Comparison of ENCODE assay signal across 8 cellular contexts in the genomic region with DNA sequence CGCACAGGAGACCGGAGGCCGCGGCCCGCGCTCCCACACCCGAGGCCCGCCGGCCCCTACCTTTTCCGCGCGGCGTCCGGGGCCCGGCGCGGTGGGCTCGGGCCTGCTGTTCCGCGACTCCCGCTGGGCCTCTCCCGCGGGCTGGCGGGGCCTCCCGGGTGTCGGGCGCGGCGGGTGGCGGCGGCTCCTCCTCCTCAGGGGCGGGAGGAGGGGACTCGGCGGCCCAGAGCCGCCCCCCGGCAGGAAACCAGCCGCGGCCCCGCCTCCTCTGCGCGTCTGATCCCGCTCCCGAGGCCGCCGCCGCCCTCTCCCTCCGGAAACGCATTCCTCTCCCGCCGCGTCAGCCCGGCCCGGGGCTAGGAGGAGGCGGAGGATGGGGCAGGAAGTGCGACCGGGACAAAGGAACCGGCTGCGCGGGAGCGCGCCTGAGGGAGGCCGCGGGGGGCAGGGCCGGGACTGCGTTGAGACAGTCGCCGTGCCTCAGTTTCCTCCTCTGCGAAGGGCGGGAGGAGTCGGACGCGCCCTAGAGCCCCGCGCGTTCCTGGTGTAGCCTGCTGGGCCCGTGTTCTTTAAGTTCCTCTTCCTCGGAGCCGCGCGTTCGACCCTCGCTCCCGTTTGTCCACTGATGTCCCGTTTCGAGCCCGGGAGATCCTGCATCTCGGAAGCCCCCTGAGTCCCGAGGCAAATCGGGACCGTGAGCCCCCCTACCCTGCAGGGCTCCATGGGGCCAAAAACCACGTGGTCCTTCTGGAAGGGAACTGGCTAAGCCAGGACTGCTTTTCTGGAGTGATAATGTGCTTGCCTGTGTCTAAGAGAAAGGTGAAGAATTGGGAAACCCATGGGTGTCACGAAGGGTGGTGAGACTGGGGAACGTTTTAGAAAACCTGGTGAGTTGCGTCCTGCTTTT. TPM values are rescaled to one million over a fixed set of nuclear protein-coding genes. Genes with fewer than 3 reads are reported as not detected.
DNase-seq lines count a peak whose midpoint lies in the region; ATAC-seq and TF ChIP-seq lines count a peak whose summit lies in the region.

Gene ITGB1 (minus strand): TSS at position 146 of the 907 bp plus-strand sequence. CDS start 22,672 bp downstream, outside the sequence.

- H3K4me3 Mint-ChIP-seq in activated naive CD8-positive, alpha-beta T cell treated with anti-CD3 and anti-CD28 coated beads for 36 hours: peak within 1 kb of the TSS; percentile 81
- H3K4me3 Mint-ChIP-seq in glutamatergic neuron (ENCODE audit: unreplicated experiment): peak within 1 kb of the TSS; percentile 97

- no peaks in the 10 kb centered on the region for H3K9me3 Mint-ChIP-seq in activated naive CD8-positive, alpha-beta T cell treated with anti-CD3 and anti-CD28 coated beads for 36 hours
- peaks cover 12% of the 10 kb centered on the region for H3K9me3 Mint-ChIP-seq in glutamatergic neuron (ENCODE audit: unreplicated experiment)

- no peaks in the 10 kb centered on the region for H3K36me3 Mint-ChIP-seq in activated naive CD8-positive, alpha-beta T cell treated with anti-CD3 and anti-CD28 coated beads for 36 hours
- no peaks in the 10 kb centered on the region for H3K36me3 Mint-ChIP-seq in glutamatergic neuron (ENCODE audit: unreplicated experiment)

- peak within 1 kb of the TSS; percentile 82 for H3K27ac Mint-ChIP-seq in activated naive CD8-positive, alpha-beta T cell treated with anti-CD3 and anti-CD28 coated beads for 36 hours
- H3K27ac Mint-ChIP-seq in glutamatergic neuron (ENCODE audit: unreplicated experiment): peak within 1 kb of the TSS; percentile 99

- TF ChIP-seq CTCF in glutamatergic neuron (IDR thresholded peaks at IDR 0.05; ENCODE audit: partially characterized antibody, unreplicated experiment) (no peak), osteoblast (IDR thresholded peaks at IDR 0.05; ENCODE audit: extremely low read depth, low read depth, low read length) (no peak), testis (IDR thresholded peaks at IDR 0.05) (no peak)

- DNase-seq in GM04504 (ENCODE audit: low read depth) (peak; percentile 95), NCI-H1092 treated with DMSO at 0.1 percent for 48 hours (lab: John Stamatoyannopoulos, UW) (peak; percentile 88), glutamatergic neuron (peak; percentile 98), osteoblast (ENCODE audit: insufficient read length, low spot score, missing footprints) (peak; percentile 97), testis (peak; percentile 95)
- DNase-seq in activated naive CD8-positive, alpha-beta T cell treated with anti-CD3 and anti-CD28 coated beads for 36 hours: peak; percentile 89

- whole genome bisulfite sequencing in testis, 2 donors: 0 to 1% methylated on average over 11 to 50 of the region's 94 CpGs

- H3K27me3 Mint-ChIP-seq in activated naive CD8-positive, alpha-beta T cell treated with anti-CD3 and anti-CD28 coated beads for 36 hours: no peaks in the 10 kb centered on the region
- H3K27me3 Mint-ChIP-seq in glutamatergic neuron (ENCODE audit: unreplicated experiment): peaks cover 8% of the 10 kb centered on the region

- peak; percentile 56 for TF ChIP-seq POLR2A in testis (IDR thresholded peaks at IDR 0.05)

- H3K27me3 ChIP-seq in osteoblast (ENCODE audit: insufficient read depth, low read length): no peaks in the 10 kb centered on the region
- no peaks in the 10 kb centered on the region for H3K27me3 ChIP-seq in testis

- H3K27ac ChIP-seq in osteoblast (ENCODE audit: low read depth, low read length) (peak within 1 kb of the TSS; percentile 98), testis (peak within 1 kb of the TSS; percentile 94 to 95)

- H3K4me3 ChIP-seq in osteoblast (ENCODE audit: insufficient read depth, low read length) (peak within 1 kb of the TSS; percentile 95), testis (peak within 1 kb of the TSS; percentile 93 to 96)

- ATAC-seq in HG02571 (IDR thresholded peaks at IDR 0.05; ENCODE audit: unreplicated experiment): peak; percentile 84
- peak; percentile 87 for ATAC-seq in SK-N-SH treated with all-trans-retinoic acid at 6 μM for 48 hours

- H3K36me3 ChIP-seq in osteoblast (ENCODE audit: insufficient read depth, low read length) (peaks cover 8% of the 10 kb centered on the region), testis (ENCODE audit: low read depth, missing control alignments) (no peaks in the 10 kb centered on the region)

- H3K4me1 ChIP-seq in osteoblast (ENCODE audit: insufficient read depth, low read length): peaks cover 61% of the 10 kb centered on the region
- H3K4me1 ChIP-seq in testis: peaks cover 20% of the 10 kb centered on the region

- H2AFZ ChIP-seq in osteoblast (ENCODE audit: low read length): peak within 1 kb of the TSS; percentile 61

- H3K4me2 ChIP-seq in osteoblast (ENCODE audit: insufficient read depth, low read length): peak within 1 kb of the TSS; percentile 93

- H3K9me3 ChIP-seq in osteoblast (ENCODE audit: low read depth, low read length) (no peaks in the 10 kb centered on the region), testis (no peaks in the 10 kb centered on the region)

- peaks cover 74% of the 10 kb centered on the region for H3K79me2 ChIP-seq in osteoblast (ENCODE audit: insufficient read depth, low read length)

- peaks cover 39% of the 10 kb centered on the region for H4K20me1 ChIP-seq in osteoblast (ENCODE audit: insufficient read depth, low read length)

- H3K4me1 Mint-ChIP-seq in activated naive CD8-positive, alpha-beta T cell treated with anti-CD3 and anti-CD28 coated beads for 36 hours: peaks cover 50% of the 10 kb centered on the region
- peaks cover 30% of the 10 kb centered on the region for H3K4me1 Mint-ChIP-seq in glutamatergic neuron (ENCODE audit: low read depth, unreplicated experiment)

- intact Hi-C loops in testis (cut with DNase I; ENCODE audit: low total_unique reads): no loop called here

TF ChIP-seq in SK-N-SH treated with all-trans-retinoic acid at 6 μM for 48 hours, 23 proteins besides CTCF, POLR2A, EP300 and RAD21 (continues in another document):
- no peak for TF ChIP-seq TCF4 (CRISPR knock-in tag; IDR thresholded peaks at IDR 0.05; ENCODE audit: borderline replicate concordance)
- TF ChIP-seq, protein P1, sequence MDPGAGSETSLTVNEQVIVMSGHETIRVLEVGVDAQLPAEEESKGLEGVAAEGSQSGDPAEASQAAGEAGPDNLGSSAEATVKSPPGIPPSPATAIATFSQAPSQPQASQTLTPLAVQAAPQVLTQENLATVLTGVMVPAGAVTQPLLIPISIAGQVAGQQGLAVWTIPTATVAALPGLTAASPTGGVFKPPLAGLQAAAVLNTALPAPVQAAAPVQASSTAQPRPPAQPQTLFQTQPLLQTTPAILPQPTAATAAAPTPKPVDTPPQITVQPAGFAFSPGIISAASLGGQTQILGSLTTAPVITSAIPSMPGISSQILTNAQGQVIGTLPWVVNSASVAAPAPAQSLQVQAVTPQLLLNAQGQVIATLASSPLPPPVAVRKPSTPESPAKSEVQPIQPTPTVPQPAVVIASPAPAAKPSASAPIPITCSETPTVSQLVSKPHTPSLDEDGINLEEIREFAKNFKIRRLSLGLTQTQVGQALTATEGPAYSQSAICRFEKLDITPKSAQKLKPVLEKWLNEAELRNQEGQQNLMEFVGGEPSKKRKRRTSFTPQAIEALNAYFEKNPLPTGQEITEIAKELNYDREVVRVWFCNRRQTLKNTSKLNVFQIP (CRISPR knock-in tag; IDR thresholded peaks at IDR 0.05; ENCODE audit: borderline replicate concordance, low read depth): no peak
- TF ChIP-seq GLIS3 (CRISPR knock-in tag; IDR thresholded peaks at IDR 0.05): peak; percentile 85
- 0 out of 2 replicates have a peak, but pooled peaks have one; percentile 45 for TF ChIP-seq PATZ1 (CRISPR knock-in tag; IDR thresholded peaks at IDR 0.05; ENCODE audit: borderline replicate concordance)
- no peak for TF ChIP-seq CSRNP3 (CRISPR knock-in tag; IDR thresholded peaks at IDR 0.05)
- TF ChIP-seq ZFP30 (CRISPR knock-in tag; IDR thresholded peaks at IDR 0.05): no peak
- TF ChIP-seq PPARA (CRISPR knock-in tag; IDR thresholded peaks at IDR 0.05; ENCODE audit: borderline replicate concordance): no peak

RNA-seq across cellular contexts. Expression of gene ITGB1, which starts in this region (rescaled TPM):
- total RNA-seq in activated naive CD8-positive, alpha-beta T cell treated with anti-CD3 and anti-CD28 coated beads for 36 hours: 10 to 100 TPM; 43.2 to 48.9 TPM
- 263 TPM for total RNA-seq in glutamatergic neuron (ENCODE audit: unreplicated experiment)
- total RNA-seq in osteoblast: 1,572 and 1,742 TPM in 2 replicates
- 100 to 1,000 TPM; 158 to 189 TPM for total RNA-seq in testis
- polyA plus RNA-seq in testis (ENCODE audit: insufficient read depth, low read depth, low replicate concordance): 175 TPM

Comparison
In these comparisons a context has a peak if more than half of its experiments do, and no peak if none do; other contexts are left out.
1. Peak in every context shown above with its lines: DNase-seq, ATAC-seq, H3K4me3 ChIP-seq and H3K27ac ChIP-seq.